In genomic region chr6:154234019-154234772, GRCh38 we compare ENCODE assay signal across 9 cellular contexts.
A peak's percentile ranks its signal among the peaks of the same experiment; 100 is the strongest.
DNase-seq lines count a peak whose midpoint lies in the region; ATAC-seq and TF ChIP-seq lines count a peak whose summit lies in the region.
"Had no signal": no experiment of that assay in that cellular context is flagged by ENCODE, and none has a peak within 500 bp of the region (broad histone marks: within the 10 kb centered on the region; RNA-seq: fewer than 3 reads in every experiment).

No MANE protein-coding gene starts in this region.

- H3K36me3 ChIP-seq in CD4-positive, alpha-beta memory T cell (ENCODE audit: insufficient read depth, low read length) = no peaks in the 10 kb centered on the region
- no peaks in the 10 kb centered on the region for H3K36me3 ChIP-seq in SJCRH30

- intact Hi-C loops in CD4-positive, alpha-beta memory T cell (cut with micrococcal nuclease) = loop anchor here (5.0 kb wide), 1 partner anchor 33 kb away; no protein-coding TSS in a partner anchor
- intact Hi-C loops in activated CD8-positive, alpha-beta T cell treated with anti-CD3 and anti-CD28 coated beads for 36 hours (cut with micrococcal nuclease) = no loop called here

- no peak for DNase-seq in CD4-positive, alpha-beta memory T cell
- DNase-seq in activated CD8-positive, alpha-beta T cell treated with anti-CD3 and anti-CD28 coated beads for 36 hours = no peak
- DNase-seq in NCI-H748 treated with DMSO at 0.1 percent for 48 hours (lab: John Stamatoyannopoulos, UW) = no peak
- DNase-seq in SJCRH30 = no peak
- DNase-seq in NCI-H1417 treated with DMSO at 0.1 percent for 48 hours (lab: John Stamatoyannopoulos, UW) = no peak
- no peak for DNase-seq in NCI-H774 (lab: John Stamatoyannopoulos, UW)

- TF ChIP-seq CTCF in activated CD8-positive, alpha-beta T cell treated with anti-CD3 and anti-CD28 coated beads for 36 hours (IDR thresholded peaks at IDR 0.05) = no peak

- peaks cover 11 to 38% of the 10 kb centered on the region in 2 donors for H3K36me3 Mint-ChIP-seq in CD4-positive, alpha-beta memory T cell
- H3K36me3 Mint-ChIP-seq in activated CD8-positive, alpha-beta T cell treated with anti-CD3 and anti-CD28 coated beads for 36 hours (ENCODE audit: low read depth) = peaks cover 15% of the 10 kb centered on the region

- POLR2A ChIA-PET in CD4-positive, alpha-beta memory T cell (lab: Charles Lee; ENCODE audit: partially characterized antibody) = interaction anchor here (1.2 to 4.0 kb wide), 6 partner anchors 11 to 70 kb away, joined by 3 to 93 read pairs (median 4); no protein-coding TSS in a partner anchor
- POLR2A ChIA-PET in activated CD8-positive, alpha-beta T cell treated with anti-CD3 and anti-CD28 coated beads for 36 hours (lab: Charles Lee) = interaction anchor here (0.7 to 6.8 kb wide), 7 partner anchors 9 to 43 kb away, joined by 3 to 60 read pairs (median 6); no protein-coding TSS in a partner anchor

- H3K4me3 ChIP-seq in CD4-positive, alpha-beta memory T cell (ENCODE audit: low read length in 2 of 2) = no peak overlapping the region
- no peak overlapping the region for H3K4me3 ChIP-seq in SJCRH30
- H3K4me3 ChIP-seq: skin epidermis had no signal

- H3K27ac ChIP-seq in CD4-positive, alpha-beta memory T cell (ENCODE audit: low read depth, low read length) = peak overlapping the region; percentile 18
- no peak overlapping the region for H3K27ac ChIP-seq in SJCRH30
- H3K27ac ChIP-seq: skin epidermis had no signal

- H3K4me3 Mint-ChIP-seq in CD4-positive, alpha-beta memory T cell = peak overlapping the region in 6 of 8 donors; percentile 37 to 81 (median 62)
- H3K4me3 Mint-ChIP-seq in activated CD8-positive, alpha-beta T cell treated with anti-CD3 and anti-CD28 coated beads for 36 hours = no peak overlapping the region

- H3K27ac Mint-ChIP-seq in CD4-positive, alpha-beta memory T cell = peak overlapping the region; percentile 52 to 93 (median 86)
- peak overlapping the region; percentile 85 for H3K27ac Mint-ChIP-seq in activated CD8-positive, alpha-beta T cell treated with anti-CD3 and anti-CD28 coated beads for 36 hours

- CTCF ChIA-PET in CD4-positive, alpha-beta memory T cell (lab: Charles Lee; ENCODE audit: partially characterized antibody) = interaction anchor here (0.9 to 6.0 kb wide), 6 partner anchors 9 to 79 kb away, joined by 3 to 40 read pairs (median 10); no protein-coding TSS in a partner anchor
- CTCF ChIA-PET in activated CD8-positive, alpha-beta T cell treated with anti-CD3 and anti-CD28 coated beads for 36 hours (lab: Charles Lee) = interaction anchor here (0.8 to 2.7 kb wide), 8 partner anchors 11 to 84 kb away, joined by 3 to 18 read pairs (median 6); no protein-coding TSS in a partner anchor

- no peaks in the 10 kb centered on the region for H3K27me3 Mint-ChIP-seq in CD4-positive, alpha-beta memory T cell
- no peaks in the 10 kb centered on the region for H3K27me3 Mint-ChIP-seq in activated CD8-positive, alpha-beta T cell treated with anti-CD3 and anti-CD28 coated beads for 36 hours

- H3K4me1 Mint-ChIP-seq in CD4-positive, alpha-beta memory T cell = peaks cover 63 to 81% (median 71%) of the 10 kb centered on the region in 4 donors
- H3K4me1 Mint-ChIP-seq in activated CD8-positive, alpha-beta T cell treated with anti-CD3 and anti-CD28 coated beads for 36 hours (ENCODE audit: low read depth) = peaks cover 76% of the 10 kb centered on the region

- peaks cover 79% of the 10 kb centered on the region for H3K4me1 ChIP-seq in CD4-positive, alpha-beta memory T cell (ENCODE audit: insufficient read depth, low read length)
- no peaks in the 10 kb centered on the region for H3K4me1 ChIP-seq in SJCRH30

- no peaks in the 10 kb centered on the region for H3K27me3 ChIP-seq in CD4-positive, alpha-beta memory T cell (ENCODE audit: insufficient read depth, low read length)
- H3K27me3 ChIP-seq in SJCRH30 = no peaks in the 10 kb centered on the region

- H3K9me3 ChIP-seq in CD4-positive, alpha-beta memory T cell (ENCODE audit: control insufficient read depth in 1 of 2, low read length in 2 of 2) = no peaks in the 10 kb centered on the region
- H3K9me3 ChIP-seq in SJCRH30 (replicated peaks) = no peaks in the 10 kb centered on the region

- peak; percentile 49 for ATAC-seq in GM19372 (IDR thresholded peaks at IDR 0.05; ENCODE audit: low read depth, unreplicated experiment)
- ATAC-seq in HG03097 (IDR thresholded peaks at IDR 0.05; ENCODE audit: low FRiP score, unreplicated experiment) = peak; percentile 65
- no peak for ATAC-seq in activated CD8-positive, alpha-beta T cell treated with anti-CD3 and anti-CD28 coated beads for 36 hours

- no peaks in the 10 kb centered on the region for H3K9me3 Mint-ChIP-seq in CD4-positive, alpha-beta memory T cell
- H3K9me3 Mint-ChIP-seq in activated CD8-positive, alpha-beta T cell treated with anti-CD3 and anti-CD28 coated beads for 36 hours = no peaks in the 10 kb centered on the region
